ENCODE assay signal across 28 cellular contexts in the genomic region with DNA sequence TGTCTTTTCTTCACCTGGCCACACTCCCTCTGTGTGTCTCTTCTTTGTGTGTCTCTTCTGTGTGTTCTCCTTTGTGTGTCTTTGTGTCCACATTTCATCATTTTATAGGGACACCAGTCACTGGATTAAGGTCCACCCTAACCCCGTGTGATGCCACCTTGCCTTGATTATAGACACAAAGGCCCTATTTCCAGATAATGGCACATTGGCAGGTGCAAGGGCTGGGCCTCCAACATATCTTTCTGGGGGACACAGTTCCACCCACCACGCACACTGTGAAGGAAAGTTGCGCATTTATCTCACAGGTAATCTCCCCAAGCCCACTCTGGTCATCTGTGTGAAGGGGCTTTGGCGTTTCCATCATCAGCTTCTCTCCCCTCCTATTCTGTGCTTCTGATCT.
"Had no signal": no experiment of that assay in that cellular context is flagged by ENCODE, and none has a peak within 500 bp of the region (broad histone marks: within the 10 kb centered on the region; RNA-seq: fewer than 3 reads in every experiment).

No MANE protein-coding gene starts in this region.

- FAIRE-seq: pancreas, small intestine had no signal

- H3K4me3 Mint-ChIP-seq: naive B cell; naive thymus-derived CD8-positive, alpha-beta T cell; natural killer cell treated with Interleukin-12 subunit alpha and Interleukin-12 subunit beta and Interleukin-15 and Interleukin-18, amount 100 ng/mL, for 72 hours; nephron progenitor cell; neural crest cell; stimulated activated effector memory CD8-positive, alpha-beta T cell treated with anti-CD3 and anti-CD28 coated beads, Interleukin-12 subunit alpha, Interleukin-12 subunit beta, amount 100 ng/mL, for 72 hours; stimulated activated naive B cell treated with anti-CD40 and anti-IgM and Interleukin-4, amounts not matched to agents 10 μg/mL and 1 μg/mL and 100 μg/mL, for 72 hours; stimulated activated naive CD8-positive, alpha-beta T cell treated with anti-CD3 and anti-CD28 coated beads, Interleukin-15, Interleukin-2, amounts not matched to agents 100 ng/mL and 50 ng/mL, for 24 hours had no signal

- H3K4me1 Mint-ChIP-seq: naive B cell; naive thymus-derived CD8-positive, alpha-beta T cell; stimulated activated effector memory CD8-positive, alpha-beta T cell treated with anti-CD3 and anti-CD28 coated beads, Interleukin-12 subunit alpha, Interleukin-12 subunit beta, amount 100 ng/mL, for 72 hours; stimulated activated naive B cell treated with anti-CD40 and anti-IgM and Interleukin-4, amounts not matched to agents 10 μg/mL and 1 μg/mL and 100 μg/mL, for 72 hours had no signal

- H3K9me3 Mint-ChIP-seq: nephron progenitor cell had no signal

- H3K36me3 ChIP-seq: pancreas, right lobe of liver, sigmoid colon, stomach, thoracic aorta, thyroid gland, tibial nerve, upper lobe of left lung, vagina had no signal

- H3K27me3 ChIP-seq: pancreas, right lobe of liver, sigmoid colon, stomach, thyroid gland, tibial nerve, upper lobe of left lung, vagina had no signal

- H3K27ac Mint-ChIP-seq: naive B cell; natural killer cell treated with Interleukin-12 subunit alpha and Interleukin-12 subunit beta and Interleukin-15 and Interleukin-18, amount 100 ng/mL, for 72 hours; nephron progenitor cell; progenitor cell of endocrine pancreas; stimulated activated effector memory CD8-positive, alpha-beta T cell treated with anti-CD3 and anti-CD28 coated beads, Interleukin-12 subunit alpha, Interleukin-12 subunit beta, amount 100 ng/mL, for 72 hours; stimulated activated naive B cell treated with anti-CD40 and anti-IgM and Interleukin-4, amounts not matched to agents 10 μg/mL and 1 μg/mL and 100 μg/mL, for 72 hours; stimulated activated naive CD8-positive, alpha-beta T cell treated with anti-CD3 and anti-CD28 coated beads, Interleukin-15, Interleukin-2, amounts not matched to agents 100 ng/mL and 50 ng/mL, for 24 hours had no signal

- ATAC-seq: naive thymus-derived CD8-positive, alpha-beta T cell; pancreas; right cardiac atrium; right lobe of liver; stimulated activated effector memory CD8-positive, alpha-beta T cell treated with anti-CD3 and anti-CD28 coated beads, Interleukin-12 subunit alpha, Interleukin-12 subunit beta, amount 100 ng/mL, for 72 hours; stimulated activated naive B cell treated with anti-CD40 and anti-IgM and Interleukin-4, amounts not matched to agents 10 μg/mL and 1 μg/mL and 100 μg/mL, for 72 hours had no signal

- H3K4me1 ChIP-seq: pancreas, right lobe of liver, sigmoid colon, stomach, thyroid gland, tibial nerve, upper lobe of left lung, vagina had no signal

- H3K27me3 Mint-ChIP-seq: naive B cell; natural killer cell treated with Interleukin-12 subunit alpha and Interleukin-12 subunit beta and Interleukin-15 and Interleukin-18, amount 100 ng/mL, for 72 hours; stimulated activated naive B cell treated with anti-CD40 and anti-IgM and Interleukin-4, amounts not matched to agents 10 μg/mL and 1 μg/mL and 100 μg/mL, for 72 hours; stimulated activated naive CD8-positive, alpha-beta T cell treated with anti-CD3 and anti-CD28 coated beads, Interleukin-15, Interleukin-2, amounts not matched to agents 100 ng/mL and 50 ng/mL, for 24 hours had no signal

- H3K27ac ChIP-seq: pancreas, right lobe of liver, sigmoid colon, stomach, thoracic aorta, thyroid gland, tibial nerve, upper lobe of left lung, vagina had no signal

- H3K9me3 ChIP-seq: pancreas, right lobe of liver, sigmoid colon, stomach, thoracic aorta, thyroid gland, tibial nerve, upper lobe of left lung, vagina had no signal

- H3K4me3 ChIP-seq: pancreas, right lobe of liver, sigmoid colon, stomach, thoracic aorta, thyroid gland, tibial nerve, upper lobe of left lung, vagina had no signal

- DNase-seq: naive B cell; naive thymus-derived CD8-positive, alpha-beta T cell; nephron progenitor cell; occipital lobe; retina; right cardiac atrium; right lobe of liver; sigmoid colon; small intestine; stimulated activated CD4-positive, alpha-beta T cell treated with anti-CD3 and anti-CD28 coated beads, Interleukin-15, amount 100 ng/mL, for 24 hours; stimulated activated CD4-positive, alpha-beta T cell treated with anti-CD3 and anti-CD28 coated beads, Interleukin-2, amount 100 ng/mL, for 24 hours; stimulated activated CD4-positive, alpha-beta T cell treated with anti-CD3 and anti-CD28 coated beads, Interleukin-2, amount 100 ng/mL, for 48 hours; stimulated activated CD4-positive, alpha-beta T cell treated with anti-CD3 and anti-CD28 coated beads, Interleukin-4, amount 100 ng/mL, for 24 hours; stimulated activated naive B cell treated with anti-CD40 and anti-IgM and Interleukin-4, amounts not matched to agents 10 μg/mL and 1 μg/mL and 100 μg/mL, for 72 hours; stimulated activated naive CD4-positive, alpha-beta T cell treated with Interleukin-2 at 50 U/mL for 16 hours; stomach; thyroid gland; trophoblast cell; upper lobe of left lung had no signal

- H3K36me3 Mint-ChIP-seq: naive B cell; naive thymus-derived CD8-positive, alpha-beta T cell; natural killer cell treated with Interleukin-12 subunit alpha and Interleukin-12 subunit beta and Interleukin-15 and Interleukin-18, amount 100 ng/mL, for 72 hours; stimulated activated effector memory CD8-positive, alpha-beta T cell treated with anti-CD3 and anti-CD28 coated beads, Interleukin-12 subunit alpha, Interleukin-12 subunit beta, amount 100 ng/mL, for 72 hours; stimulated activated naive B cell treated with anti-CD40 and anti-IgM and Interleukin-4, amounts not matched to agents 10 μg/mL and 1 μg/mL and 100 μg/mL, for 72 hours had no signal
